ENCODE assay signal across 8 cellular contexts in genomic region chr16:31537362-31537921, GRCh38. TPM values are rescaled to one million over a fixed set of nuclear protein-coding genes. Genes with fewer than 3 reads are reported as not detected.
DNase-seq lines count a peak whose midpoint lies in the region; ATAC-seq, FAIRE-seq and TF ChIP-seq lines count a peak whose summit lies in the region.

No MANE protein-coding gene starts in this region.

- H3K36me3 ChIP-seq in HUES64 (ENCODE audit: insufficient read depth, low read length): no peaks in the 10 kb centered on the region
- no peaks in the 10 kb centered on the region for H3K36me3 ChIP-seq in colonic mucosa
- no peaks in the 10 kb centered on the region for H3K36me3 ChIP-seq in skeletal muscle satellite cell (ENCODE audit: insufficient read depth, low read length)

- FAIRE-seq in GM12892 (lab: Jason Lieb, UNC): no peak

- 7% methylated on average over 54 of the region's 54 CpGs for WGBS in HUES64

- peak overlapping the region; percentile 14; the same call in 1 of the 2 replicates for H3K9ac ChIP-seq in HUES64 (ENCODE audit: low read depth, low read length)
- H3K9ac ChIP-seq in colonic mucosa (ENCODE audit: low read depth in 2 of 2, low read length in 2 of 2): no peak overlapping the region
- H3K9ac ChIP-seq in skeletal muscle satellite cell (ENCODE audit: low read depth, low read length): no peak overlapping the region

- H3K4me1 ChIP-seq in HUES64 (ENCODE audit: insufficient read depth, low read length) (peaks cover 10% of the 10 kb centered on the region; the same call in 1 of the 2 replicates), colonic mucosa (no peaks in the 10 kb centered on the region), skeletal muscle satellite cell (ENCODE audit: control insufficient read depth, insufficient read depth, low read length) (no peaks in the 10 kb centered on the region)

- H3K4me2 ChIP-seq in skeletal muscle satellite cell (ENCODE audit: low read length): peak overlapping the region; percentile 7

- H3K4me3 ChIP-seq in HUES64 (ENCODE audit: low read length) (peak overlapping the region; percentile 57), colonic mucosa (peak overlapping the region; percentile 22), skeletal muscle satellite cell (ENCODE audit: low read length) (no peak overlapping the region)

- TF ChIP-seq CTCF in colonic mucosa (IDR thresholded peaks at IDR 0.05): no peak

- H3K27me3 ChIP-seq in HUES64 (ENCODE audit: insufficient read depth, low read length) (peaks cover 29% of the 10 kb centered on the region), colonic mucosa (peaks cover 7% of the 10 kb centered on the region), skeletal muscle satellite cell (ENCODE audit: control insufficient read depth, insufficient read depth, low read length) (peaks cover 14% of the 10 kb centered on the region)

- no peak for TF ChIP-seq POLR2A in GM12892 (IDR thresholded peaks at IDR 0.05; ENCODE audit: low read depth, low read length)

- intact Hi-C loops in colonic mucosa (cut with DNase I): no loop called here

- no peak for ATAC-seq in HG02981 (IDR thresholded peaks at IDR 0.05; ENCODE audit: unreplicated experiment)

- H3K9me3 ChIP-seq in HUES64 (ENCODE audit: insufficient read depth, low read depth, low read length) (0 out of 2 replicates have a peak, but pooled peaks cover 8% of the 10 kb centered on the region), colonic mucosa (no peaks in the 10 kb centered on the region), skeletal muscle satellite cell (replicated peaks; ENCODE audit: low read length) (no peaks in the 10 kb centered on the region)

- no peak overlapping the region for H3K27ac ChIP-seq in HUES64 (ENCODE audit: low read depth, low read length)
- no peak overlapping the region for H3K27ac ChIP-seq in colonic mucosa

- DNase-seq in colonic mucosa: no peak
- DNase-seq in left kidney (ENCODE audit: low read depth, low spot score): peak; percentile 77
- no peak for DNase-seq in NCI-H526 treated with DMSO at 0.1 percent for 48 hours (lab: John Stamatoyannopoulos, UW)
- no peak for DNase-seq in GM12892 (ENCODE audit: insufficient read length)
- no peak for DNase-seq in NCI-H748 treated with DMSO at 0.1 percent for 48 hours (lab: John Stamatoyannopoulos, UW)

RNA-seq across cellular contexts. Expression of gene AHSP, which starts 9.7 kb away (rescaled TPM):
- 0.75 TPM for polyA plus RNA-seq in HUES64 (2013, experiment 1 of 2)
- polyA plus RNA-seq in HUES64 (2013, experiment 2 of 2): 1.9 TPM
- total RNA-seq in colonic mucosa: not detected
- total RNA-seq in skeletal muscle satellite cell (2012; rRNA removed): not detected in 2 replicates
- not detected for polyA plus RNA-seq in GM12892 (2012; ENCODE audit: missing spikeins)

RNA-seq across cellular contexts. Expression of gene RUSF1, which starts 29.3 kb away (rescaled TPM):
- polyA plus RNA-seq in HUES64 (2013, experiment 1 of 2): 23.0 TPM
- polyA plus RNA-seq in HUES64 (2013, experiment 2 of 2): 26.8 TPM
- total RNA-seq in colonic mucosa: 10 to 100 TPM; 53.3 to 78.1 TPM
- 43.2 and 54.2 TPM in 2 replicates for total RNA-seq in skeletal muscle satellite cell (2012; rRNA removed)
- 23.8 TPM for polyA plus RNA-seq in GM12892 (2012; ENCODE audit: missing spikeins)

RNA-seq across cellular contexts. Expression of gene SLC5A2, which starts 54.5 kb away (rescaled TPM):
- 0.40 TPM for polyA plus RNA-seq in HUES64 (2013, experiment 1 of 2)
- 0.38 TPM for polyA plus RNA-seq in HUES64 (2013, experiment 2 of 2)
- under 1 TPM; 0.20 to 0.21 TPM for total RNA-seq in colonic mucosa
- total RNA-seq in skeletal muscle satellite cell (2012; rRNA removed): not detected in 2 replicates
- 0.11 TPM for polyA plus RNA-seq in GM12892 (2012; ENCODE audit: missing spikeins)
